Comparison of ENCODE assay signal across 1 cellular context in genomic region chr4:107989537-107990386, GRCh38.
TF ChIP-seq lines count a peak whose summit lies in the region.

HADH (plus strand) TSS chr4:107989889; CDS start chr4:107989933, 44 bp downstream.

TF ChIP-seq in GM12878, 131 proteins besides CTCF, POLR2A, EP300 and RAD21 (continued from another document):
- TF ChIP-seq, protein P1, sequence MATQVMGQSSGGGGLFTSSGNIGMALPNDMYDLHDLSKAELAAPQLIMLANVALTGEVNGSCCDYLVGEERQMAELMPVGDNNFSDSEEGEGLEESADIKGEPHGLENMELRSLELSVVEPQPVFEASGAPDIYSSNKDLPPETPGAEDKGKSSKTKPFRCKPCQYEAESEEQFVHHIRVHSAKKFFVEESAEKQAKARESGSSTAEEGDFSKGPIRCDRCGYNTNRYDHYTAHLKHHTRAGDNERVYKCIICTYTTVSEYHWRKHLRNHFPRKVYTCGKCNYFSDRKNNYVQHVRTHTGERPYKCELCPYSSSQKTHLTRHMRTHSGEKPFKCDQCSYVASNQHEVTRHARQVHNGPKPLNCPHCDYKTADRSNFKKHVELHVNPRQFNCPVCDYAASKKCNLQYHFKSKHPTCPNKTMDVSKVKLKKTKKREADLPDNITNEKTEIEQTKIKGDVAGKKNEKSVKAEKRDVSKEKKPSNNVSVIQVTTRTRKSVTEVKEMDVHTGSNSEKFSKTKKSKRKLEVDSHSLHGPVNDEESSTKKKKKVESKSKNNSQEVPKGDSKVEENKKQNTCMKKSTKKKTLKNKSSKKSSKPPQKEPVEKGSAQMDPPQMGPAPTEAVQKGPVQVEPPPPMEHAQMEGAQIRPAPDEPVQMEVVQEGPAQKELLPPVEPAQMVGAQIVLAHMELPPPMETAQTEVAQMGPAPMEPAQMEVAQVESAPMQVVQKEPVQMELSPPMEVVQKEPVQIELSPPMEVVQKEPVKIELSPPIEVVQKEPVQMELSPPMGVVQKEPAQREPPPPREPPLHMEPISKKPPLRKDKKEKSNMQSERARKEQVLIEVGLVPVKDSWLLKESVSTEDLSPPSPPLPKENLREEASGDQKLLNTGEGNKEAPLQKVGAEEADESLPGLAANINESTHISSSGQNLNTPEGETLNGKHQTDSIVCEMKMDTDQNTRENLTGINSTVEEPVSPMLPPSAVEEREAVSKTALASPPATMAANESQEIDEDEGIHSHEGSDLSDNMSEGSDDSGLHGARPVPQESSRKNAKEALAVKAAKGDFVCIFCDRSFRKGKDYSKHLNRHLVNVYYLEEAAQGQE (IDR thresholded peaks at IDR 0.05; ENCODE audit: low read depth, low read length), result peak; percentile 33; the same call in 1 of the 2 replicates
- TF ChIP-seq SPI1 (IDR thresholded peaks at IDR 0.05; ENCODE audit: borderline replicate concordance, insufficient read depth, low read depth, low read length), result no peak
- TF ChIP-seq GATAD2B (conservative IDR thresholded peaks at IDR 0.05; ENCODE audit: low read depth), result peak; percentile 88; the same call in 1 of the 2 replicates
- TF ChIP-seq POU2F2 (IDR thresholded peaks at IDR 0.05; ENCODE audit: borderline replicate concordance, low read depth, low read length), result peak; percentile 46; the same call in 1 of the 3 replicates
- no peak for TF ChIP-seq MEF2A (IDR thresholded peaks at IDR 0.05; ENCODE audit: insufficient read depth, low read depth, low read length)
- TF ChIP-seq, protein P2, sequence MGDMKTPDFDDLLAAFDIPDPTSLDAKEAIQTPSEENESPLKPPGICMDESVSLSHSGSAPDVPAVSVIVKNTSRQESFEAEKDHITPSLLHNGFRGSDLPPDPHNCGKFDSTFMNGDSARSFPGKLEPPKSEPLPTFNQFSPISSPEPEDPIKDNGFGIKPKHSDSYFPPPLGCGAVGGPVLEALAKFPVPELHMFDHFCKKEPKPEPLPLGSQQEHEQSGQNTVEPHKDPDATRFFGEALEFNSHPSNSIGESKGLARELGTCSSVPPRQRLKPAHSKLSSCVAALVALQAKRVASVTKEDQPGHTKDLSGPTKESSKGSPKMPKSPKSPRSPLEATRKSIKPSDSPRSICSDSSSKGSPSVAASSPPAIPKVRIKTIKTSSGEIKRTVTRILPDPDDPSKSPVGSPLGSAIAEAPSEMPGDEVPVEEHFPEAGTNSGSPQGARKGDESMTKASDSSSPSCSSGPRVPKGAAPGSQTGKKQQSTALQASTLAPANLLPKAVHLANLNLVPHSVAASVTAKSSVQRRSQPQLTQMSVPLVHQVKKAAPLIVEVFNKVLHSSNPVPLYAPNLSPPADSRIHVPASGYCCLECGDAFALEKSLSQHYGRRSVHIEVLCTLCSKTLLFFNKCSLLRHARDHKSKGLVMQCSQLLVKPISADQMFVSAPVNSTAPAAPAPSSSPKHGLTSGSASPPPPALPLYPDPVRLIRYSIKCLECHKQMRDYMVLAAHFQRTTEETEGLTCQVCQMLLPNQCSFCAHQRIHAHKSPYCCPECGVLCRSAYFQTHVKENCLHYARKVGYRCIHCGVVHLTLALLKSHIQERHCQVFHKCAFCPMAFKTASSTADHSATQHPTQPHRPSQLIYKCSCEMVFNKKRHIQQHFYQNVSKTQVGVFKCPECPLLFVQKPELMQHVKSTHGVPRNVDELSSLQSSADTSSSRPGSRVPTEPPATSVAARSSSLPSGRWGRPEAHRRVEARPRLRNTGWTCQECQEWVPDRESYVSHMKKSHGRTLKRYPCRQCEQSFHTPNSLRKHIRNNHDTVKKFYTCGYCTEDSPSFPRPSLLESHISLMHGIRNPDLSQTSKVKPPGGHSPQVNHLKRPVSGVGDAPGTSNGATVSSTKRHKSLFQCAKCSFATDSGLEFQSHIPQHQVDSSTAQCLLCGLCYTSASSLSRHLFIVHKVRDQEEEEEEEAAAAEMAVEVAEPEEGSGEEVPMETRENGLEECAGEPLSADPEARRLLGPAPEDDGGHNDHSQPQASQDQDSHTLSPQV (IDR thresholded peaks at IDR 0.05), result no peak
- peak; percentile 63 for TF ChIP-seq USF1 (IDR thresholded peaks at IDR 0.05; ENCODE audit: borderline replicate concordance, extremely low read length, insufficient read depth, low read depth, low read length)
- no peak for TF ChIP-seq ZBED1 (IDR thresholded peaks at IDR 0.05; ENCODE audit: borderline replicate concordance)
- TF ChIP-seq TCF12 (IDR thresholded peaks at IDR 0.05; ENCODE audit: low read depth, low read length), result peak; percentile 69; the same call in 1 of the 2 replicates
- TF ChIP-seq SREBF1 (IDR thresholded peaks at IDR 0.05; ENCODE audit: low read length), result no peak
- no peak for TF ChIP-seq BMI1 (IDR thresholded peaks at IDR 0.05; ENCODE audit: borderline replicate concordance)
- no peak for TF ChIP-seq EED (IDR thresholded peaks at IDR 0.05; ENCODE audit: low read depth)
- peak in 1 of 2 experiments; percentile 71; a peak in 2 of 3 replicates for TF ChIP-seq EGR1 (IDR thresholded peaks at IDR 0.05; ENCODE audit: borderline replicate concordance in 1 of 2, low read depth in 2 of 2, low read length in 2 of 2)
- peak; percentile 72; the same call in 1 of the 2 replicates for TF ChIP-seq TAF1 (IDR thresholded peaks at IDR 0.05; ENCODE audit: borderline replicate concordance, low read depth, low read length)
- no peak for TF ChIP-seq STAT3 (IDR thresholded peaks at IDR 0.05; ENCODE audit: low read depth, low read length)
- TF ChIP-seq, protein P3, sequence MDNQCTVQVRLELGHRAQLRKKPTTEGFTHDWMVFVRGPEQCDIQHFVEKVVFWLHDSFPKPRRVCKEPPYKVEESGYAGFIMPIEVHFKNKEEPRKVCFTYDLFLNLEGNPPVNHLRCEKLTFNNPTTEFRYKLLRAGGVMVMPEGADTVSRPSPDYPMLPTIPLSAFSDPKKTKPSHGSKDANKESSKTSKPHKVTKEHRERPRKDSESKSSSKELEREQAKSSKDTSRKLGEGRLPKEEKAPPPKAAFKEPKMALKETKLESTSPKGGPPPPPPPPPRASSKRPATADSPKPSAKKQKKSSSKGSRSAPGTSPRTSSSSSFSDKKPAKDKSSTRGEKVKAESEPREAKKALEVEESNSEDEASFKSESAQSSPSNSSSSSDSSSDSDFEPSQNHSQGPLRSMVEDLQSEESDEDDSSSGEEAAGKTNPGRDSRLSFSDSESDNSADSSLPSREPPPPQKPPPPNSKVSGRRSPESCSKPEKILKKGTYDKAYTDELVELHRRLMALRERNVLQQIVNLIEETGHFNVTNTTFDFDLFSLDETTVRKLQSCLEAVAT (IDR thresholded peaks at IDR 0.05), result no peak
- TF ChIP-seq BHLHE40 (IDR thresholded peaks at IDR 0.05; ENCODE audit: borderline replicate concordance in 1 of 2, low read depth in 2 of 2, low read length in 1 of 2), result peak in 1 of 2 experiments; percentile 95; a peak in 3 of 4 replicates
- TF ChIP-seq DPF2 (IDR thresholded peaks at IDR 0.05), result peak; percentile 82
- TF ChIP-seq LARP7 (IDR thresholded peaks at IDR 0.05), result peak; percentile 75; the same call in 1 of the 2 replicates
- TF ChIP-seq YY1 (IDR thresholded peaks at IDR 0.05; ENCODE audit: low read depth, low read length), result 0 out of 2 replicates have a peak, but pooled peaks have one; percentile 30
- no peak for TF ChIP-seq PAX5 (IDR thresholded peaks at IDR 0.05; ENCODE audit: borderline replicate concordance, low read depth, low read length)
- peak; percentile 70 for TF ChIP-seq PKNOX1 (IDR thresholded peaks at IDR 0.05)
- TF ChIP-seq, protein P4, sequence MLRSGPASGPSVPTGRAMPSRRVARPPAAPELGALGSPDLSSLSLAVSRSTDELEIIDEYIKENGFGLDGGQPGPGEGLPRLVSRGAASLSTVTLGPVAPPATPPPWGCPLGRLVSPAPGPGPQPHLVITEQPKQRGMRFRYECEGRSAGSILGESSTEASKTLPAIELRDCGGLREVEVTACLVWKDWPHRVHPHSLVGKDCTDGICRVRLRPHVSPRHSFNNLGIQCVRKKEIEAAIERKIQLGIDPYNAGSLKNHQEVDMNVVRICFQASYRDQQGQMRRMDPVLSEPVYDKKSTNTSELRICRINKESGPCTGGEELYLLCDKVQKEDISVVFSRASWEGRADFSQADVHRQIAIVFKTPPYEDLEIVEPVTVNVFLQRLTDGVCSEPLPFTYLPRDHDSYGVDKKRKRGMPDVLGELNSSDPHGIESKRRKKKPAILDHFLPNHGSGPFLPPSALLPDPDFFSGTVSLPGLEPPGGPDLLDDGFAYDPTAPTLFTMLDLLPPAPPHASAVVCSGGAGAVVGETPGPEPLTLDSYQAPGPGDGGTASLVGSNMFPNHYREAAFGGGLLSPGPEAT (IDR thresholded peaks at IDR 0.05; ENCODE audit: low read depth), result no peak
- no peak for TF ChIP-seq SRF (IDR thresholded peaks at IDR 0.05; ENCODE audit: low read depth in 2 of 2, low read length in 2 of 2)
- no peak for TF ChIP-seq FOS (IDR thresholded peaks at IDR 0.05; ENCODE audit: borderline replicate concordance, extremely low read depth, insufficient read length)
- no peak for TF ChIP-seq FOXM1 (IDR thresholded peaks at IDR 0.05; ENCODE audit: low read depth, low read length)
- TF ChIP-seq E4F1 (IDR thresholded peaks at IDR 0.05; ENCODE audit: borderline replicate concordance, partially characterized antibody), result no peak
- no peak for TF ChIP-seq HDAC2 (IDR thresholded peaks at IDR 0.05)
- TF ChIP-seq MTA3 (IDR thresholded peaks at IDR 0.05; ENCODE audit: borderline replicate concordance, low read length), result no peak
- TF ChIP-seq ZNF687 (IDR thresholded peaks at IDR 0.05), result peak; percentile 64; the same call in 1 of the 2 replicates
- TF ChIP-seq JUNB (IDR thresholded peaks at IDR 0.05), result no peak
- no peak for TF ChIP-seq SMAD1 (IDR thresholded peaks at IDR 0.05; ENCODE audit: low read depth, partially characterized antibody)
- TF ChIP-seq RFX5 (IDR thresholded peaks at IDR 0.05; ENCODE audit: low read depth, low read length), result peak; percentile 73; the same call in 1 of the 2 replicates
- no peak for TF ChIP-seq GABPA (IDR thresholded peaks at IDR 0.05; ENCODE audit: low read depth)
